27 cellular contexts compared by ENCODE assay signal in genomic region chr4:113053883-113054282, GRCh38. TPM values are rescaled to one million over a fixed set of nuclear protein-coding genes. Genes with fewer than 3 reads are reported as not detected.
"Had no signal": no experiment of that assay in that cellular context is flagged by ENCODE, and none has a peak within 500 bp of the region (broad histone marks: within the 10 kb centered on the region; RNA-seq: fewer than 3 reads in every experiment).

No MANE protein-coding gene starts in this region.

- H3K4me3 ChIP-seq: left lung, lower lobe of right lung, pancreas, prostate gland, right atrium auricular region, right lobe of liver, smooth muscle cell, stomach, testis, thyroid gland, transverse colon, upper lobe of left lung, vagina had no signal

- H3K4me2 ChIP-seq: smooth muscle cell had no signal

- H3K36me3 ChIP-seq: left lung, lower lobe of right lung, pancreas, prostate gland, right atrium auricular region, right lobe of liver, stomach, thyroid gland, transverse colon, upper lobe of left lung, vagina had no signal

- H3K27me3 ChIP-seq: left lung, pancreas, right atrium auricular region, right lobe of liver, stomach, testis, thyroid gland, transverse colon, upper lobe of left lung, vagina had no signal

- H3K4me1 ChIP-seq: left lung, lower lobe of right lung, pancreas, prostate gland, right lobe of liver, stomach, thyroid gland, transverse colon, upper lobe of left lung, vagina had no signal

- H3K27ac ChIP-seq: left lung, lower lobe of right lung, pancreas, prostate gland, right atrium auricular region, right lobe of liver, stomach, testis, thyroid gland, transverse colon, upper lobe of left lung, vagina had no signal

- DNase-seq: hypothalamus; immature natural killer cell; kidney; left colon; left lung; lower lobe of right lung; mammary epithelial cell; mesenchymal stem cell; naive thymus-derived CD8-positive, alpha-beta T cell; nucleus accumbens; pancreas; right lobe of liver; stimulated activated CD4-positive, alpha-beta T cell treated with anti-CD3 and anti-CD28 coated beads, Interleukin-1b, Interleukin-23, amount 100 ng/mL, for 48 hours; stimulated activated CD4-positive, alpha-beta T cell treated with anti-CD3 and anti-CD28 coated beads, Interleukin-2, amount 100 ng/mL, for 48 hours; stimulated activated CD4-positive, alpha-beta T cell treated with anti-CD3 and anti-CD28 coated beads, Interleukin-4, amount 100 ng/mL, for 4 hours; stimulated activated CD8-positive, alpha-beta memory T cell treated with anti-CD3 and anti-CD28 coated beads, Interleukin-4, amount 100 ng/mL, for 48 hours; stimulated activated naive B cell treated with anti-CD40 and anti-IgM and Interleukin-4, amounts not matched to agents 10 μg/mL and 1 μg/mL and 100 μg/mL, for 72 hours; stimulated activated naive CD8-positive, alpha-beta T cell treated with anti-CD3 and anti-CD28 coated beads, Interleukin-15, Interleukin-2, amounts not matched to agents 100 U/mL and 50 U/mL, for 24 hours; stomach; testis; thyroid gland; transverse colon; upper lobe of left lung had no signal

- H3K9me3 ChIP-seq: left lung, lower lobe of right lung, pancreas, prostate gland, right atrium auricular region, right lobe of liver, stomach, testis, thyroid gland, transverse colon, upper lobe of left lung, vagina had no signal

- ATAC-seq: left colon; left lung; lower lobe of right lung; naive thymus-derived CD8-positive, alpha-beta T cell; pancreas; right lobe of liver; stimulated activated naive B cell treated with anti-CD40 and anti-IgM and Interleukin-4, amounts not matched to agents 10 μg/mL and 1 μg/mL and 100 μg/mL, for 72 hours; stimulated activated naive CD8-positive, alpha-beta T cell treated with anti-CD3 and anti-CD28 coated beads, Interleukin-15, Interleukin-2, amounts not matched to agents 100 U/mL and 50 U/mL, for 24 hours had no signal

RNA-seq across cellular contexts. Expression of gene ANK2, which starts 4.4 kb away (rescaled TPM):
- total RNA-seq: naive thymus-derived CD8-positive, alpha-beta T cell had no signal
